1 cellular context compared by ENCODE assay signal in genomic region chr22:40613025-40613424, GRCh38.
TF ChIP-seq lines count a peak whose summit lies in the region.

No MANE protein-coding gene starts in this region.

TF ChIP-seq in GM23338, 12 proteins besides CTCF, POLR2A, EP300 and RAD21 (continued from another document):
- TF ChIP-seq ZNF462 (CRISPR knock-in tag; IDR thresholded peaks at IDR 0.05), result no peak
- no peak for TF ChIP-seq NANOG (IDR thresholded peaks at IDR 0.05; ENCODE audit: borderline replicate concordance)
- no peak for TF ChIP-seq ZNF331 (CRISPR knock-in tag; IDR thresholded peaks at IDR 0.05; ENCODE audit: low read depth)
- no peak for TF ChIP-seq STAT1 (IDR thresholded peaks at IDR 0.05; ENCODE audit: unreplicated experiment)
